In genomic region chr3:98548544-98548943, GRCh38 we compare ENCODE assay signal across 26 cellular contexts. TPM values are rescaled to one million over a fixed set of nuclear protein-coding genes. Genes with fewer than 3 reads are reported as not detected.
DNase-seq lines count a peak whose midpoint lies in the region; ATAC-seq, FAIRE-seq and TF ChIP-seq lines count a peak whose summit lies in the region.
"Had no signal": no experiment of that assay in that cellular context is flagged by ENCODE, and none has a peak within 500 bp of the region (broad histone marks: within the 10 kb centered on the region; RNA-seq: fewer than 3 reads in every experiment).

No MANE protein-coding gene starts in this region.

- no peaks in the 10 kb centered on the region for H3K9me3 ChIP-seq in CD8-positive, alpha-beta memory T cell (ENCODE audit: low read length)
- H3K9me3 ChIP-seq in PC-9 (ENCODE audit: insufficient read depth, low read depth) (no peaks in the 10 kb centered on the region; the same call in 1 of the 2 replicates), left ventricle myocardium inferior (replicated peaks) (no peaks in the 10 kb centered on the region), trophoblast cell (ENCODE audit: insufficient read depth, low read depth, low read length) (no peaks in the 10 kb centered on the region)
- H3K9me3 ChIP-seq: Peyer's patch had no signal

- H3K4me3 ChIP-seq in CD8-positive, alpha-beta memory T cell (ENCODE audit: low read length): no peak overlapping the region
- H3K4me3 ChIP-seq in PC-9: no peak overlapping the region
- no peak overlapping the region for H3K4me3 ChIP-seq in left ventricle myocardium inferior
- no peak overlapping the region for H3K4me3 ChIP-seq in trophoblast cell (ENCODE audit: low read depth, low read length)
- H3K4me3 ChIP-seq: Peyer's patch had no signal

- no peaks in the 10 kb centered on the region for H4K20me1 ChIP-seq in PC-9 (ENCODE audit: insufficient read depth)

- no peak overlapping the region for H3K27ac ChIP-seq in CD8-positive, alpha-beta memory T cell (ENCODE audit: low read depth, low read length)
- H3K27ac ChIP-seq in PC-9 (no peak overlapping the region), left ventricle myocardium inferior (replicated peaks) (no peak overlapping the region), trophoblast cell (ENCODE audit: low read depth, low read length) (no peak overlapping the region)
- H3K27ac ChIP-seq: Peyer's patch had no signal

- no peaks in the 10 kb centered on the region for H3K79me1 ChIP-seq in trophoblast cell (ENCODE audit: low read length)

- H2BK5ac ChIP-seq in trophoblast cell (ENCODE audit: low read depth, low read length, poor library complexity): no peak overlapping the region

- H2BK12ac ChIP-seq in trophoblast cell (ENCODE audit: low read length): no peak overlapping the region

- H3K36me3 Mint-ChIP-seq in CD8-positive, alpha-beta memory T cell: peaks cover 0 to 6% (median 1%) of the 10 kb centered on the region in 3 donors
- H3K36me3 Mint-ChIP-seq in natural killer cell: no peaks in the 10 kb centered on the region

- TF ChIP-seq POLR2A in GM12892 (IDR thresholded peaks at IDR 0.05; ENCODE audit: low read depth, low read length): 0 out of 2 replicates have a peak, but pooled peaks have one; percentile 40

- no peak overlapping the region for H3K4ac ChIP-seq in trophoblast cell (ENCODE audit: low read depth, low read length)

- H2AFZ ChIP-seq in PC-9 (0 out of 2 replicates have a peak overlapping the region, but pooled peaks have one; percentile 3), trophoblast cell (ENCODE audit: insufficient read depth, low read length, poor library complexity) (no peak overlapping the region)

- no peaks in the 10 kb centered on the region for H3F3A ChIP-seq in PC-9 (ENCODE audit: insufficient read depth, low read depth)

- H3K79me2 ChIP-seq in PC-9 (ENCODE audit: low read depth) (no peaks in the 10 kb centered on the region), trophoblast cell (ENCODE audit: control insufficient read depth, insufficient read depth, low read length, poor library complexity) (no peaks in the 10 kb centered on the region)

- H3K9me2 ChIP-seq in PC-9 (ENCODE audit: insufficient read depth): no peaks in the 10 kb centered on the region

- no peak overlapping the region for H3K9ac ChIP-seq in trophoblast cell (ENCODE audit: low read length)

- H3K27me3 Mint-ChIP-seq in CD8-positive, alpha-beta memory T cell: no peaks in the 10 kb centered on the region
- no peaks in the 10 kb centered on the region for H3K27me3 Mint-ChIP-seq in natural killer cell (ENCODE audit: low read depth in 2 of 2)
- H3K27me3 Mint-ChIP-seq: CD4-positive, alpha-beta memory T cell had no signal

- WGBS in trophoblast cell (ENCODE audit: extremely low coverage, insufficient coverage, insufficient read length): no CpG with 5 or more reads among the region's 5 CpGs

- intact Hi-C loops in PC-9 (cut with micrococcal nuclease; ENCODE audit: unreplicated experiment): no loop called here
- intact Hi-C loops in natural killer cell (cut with micrococcal nuclease): no loop called here
- intact Hi-C loops in left ventricle myocardium inferior (cut with micrococcal nuclease): no loop called here

- no peak overlapping the region for H3K14ac ChIP-seq in trophoblast cell (ENCODE audit: low read length)

- BruUV-seq in PC-9 (replicated peaks; lab: Mats Ljungman, UMichigan): no TSS peak

- POLR2A ChIA-PET in CD8-positive, alpha-beta memory T cell (lab: Charles Lee): interaction anchor here (0.5 kb wide), 1 partner anchor 16 kb away, joined by 4 read pairs; no protein-coding TSS in a partner anchor
- POLR2A ChIA-PET in PC-9 (lab: Charles Lee; ENCODE audit: unreplicated experiment): no interaction called here

- no peaks in the 10 kb centered on the region for H3K27me3 ChIP-seq in CD8-positive, alpha-beta memory T cell (ENCODE audit: insufficient read depth, low read length, poor library complexity, severe bottlenecking)
- H3K27me3 ChIP-seq in PC-9 (ENCODE audit: insufficient read depth, low read depth): no peaks in the 10 kb centered on the region
- H3K27me3 ChIP-seq in left ventricle myocardium inferior (ENCODE audit: low read depth): no peaks in the 10 kb centered on the region
- no peaks in the 10 kb centered on the region for H3K27me3 ChIP-seq in trophoblast cell (ENCODE audit: insufficient read depth, low read length)
- H3K27me3 ChIP-seq: Peyer's patch had no signal

- H3K27ac Mint-ChIP-seq in CD8-positive, alpha-beta memory T cell: peak overlapping the region in 7 of 8 donors; percentile 24 to 82 (median 65)
- H3K27ac Mint-ChIP-seq in natural killer cell: peak overlapping the region; percentile 31 to 52

- no peaks in the 10 kb centered on the region for H3K9me3 Mint-ChIP-seq in CD8-positive, alpha-beta memory T cell
- H3K9me3 Mint-ChIP-seq in natural killer cell: no peaks in the 10 kb centered on the region

- no peak overlapping the region for H3K18ac ChIP-seq in trophoblast cell (ENCODE audit: low read length)

- CTCF ChIA-PET in CD8-positive, alpha-beta memory T cell (lab: Charles Lee): no interaction called here
- CTCF ChIA-PET in PC-9 (lab: Charles Lee): no interaction called here

- TF ChIP-seq CTCF in PC-9 (conservative IDR thresholded peaks at IDR 0.05) (no peak), natural killer cell (IDR thresholded peaks at IDR 0.05) (no peak), left ventricle myocardium inferior (IDR thresholded peaks at IDR 0.05; ENCODE audit: borderline replicate concordance) (no peak)

- no peak overlapping the region for H3K23ac ChIP-seq in trophoblast cell (ENCODE audit: low read length)

- no peak for DNase-seq in CD8-positive, alpha-beta memory T cell
- DNase-seq in GM12892 (ENCODE audit: insufficient read length) (no peak), PC-9 (no peak), natural killer cell (no peak), left ventricle myocardium inferior (no peak), trophoblast cell (no peak), DMS53 (lab: John Stamatoyannopoulos, UW) (no peak)
- DNase-seq: C1 segment of cervical spinal cord; CD4-positive, alpha-beta memory T cell; DMS 273 treated with DMSO at 0.1 percent for 48 hours; DMS79 treated with DMSO at 0.1 percent for 48 hours; GF-D8; HCEC 1CT; KBM-7; NCI-H1105 treated with DMSO at 0.1 percent for 48 hours; NCI-H146; NCI-H1930; NCI-H2107; NCI-H524 treated with DMSO at 0.1 percent for 48 hours; NCI-H774; Peyer's patch; SHP77 treated with DMSO at 0.1 percent for 48 hours had no signal

- H2AK5ac ChIP-seq in trophoblast cell (ENCODE audit: low read length): no peak overlapping the region

- no peak overlapping the region for H4K12ac ChIP-seq in trophoblast cell (ENCODE audit: low read depth, low read length)

- FAIRE-seq in GM12892 (lab: Jason Lieb, UNC): peak; percentile 60
- FAIRE-seq: H1 had no signal

- H2BK120ac ChIP-seq in trophoblast cell (ENCODE audit: insufficient read depth, low read length, poor library complexity): no peak overlapping the region

- H3K4me1 ChIP-seq in CD8-positive, alpha-beta memory T cell (ENCODE audit: insufficient read depth, low read length): peaks cover 28% of the 10 kb centered on the region
- no peaks in the 10 kb centered on the region for H3K4me1 ChIP-seq in PC-9 (replicated peaks; ENCODE audit: insufficient read depth)
- no peaks in the 10 kb centered on the region for H3K4me1 ChIP-seq in left ventricle myocardium inferior
- H3K4me1 ChIP-seq in trophoblast cell (ENCODE audit: control insufficient read depth in 1 of 2, insufficient read depth in 2 of 2, low read length in 2 of 2): no peaks in the 10 kb centered on the region

- no peak overlapping the region for H4K91ac ChIP-seq in trophoblast cell (ENCODE audit: low read depth, low read length)

- H4K8ac ChIP-seq in trophoblast cell (ENCODE audit: low read depth, low read length): no peak overlapping the region

- H3K36me3 ChIP-seq in CD8-positive, alpha-beta memory T cell (ENCODE audit: insufficient read depth, low read length): no peaks in the 10 kb centered on the region
- H3K36me3 ChIP-seq in PC-9 (ENCODE audit: low read depth) (no peaks in the 10 kb centered on the region), left ventricle myocardium inferior (no peaks in the 10 kb centered on the region), trophoblast cell (ENCODE audit: control insufficient read depth in 1 of 2, insufficient read depth in 2 of 2, low read length in 2 of 2) (no peaks in the 10 kb centered on the region)
- H3K36me3 ChIP-seq: Peyer's patch had no signal

- H3K4me3 Mint-ChIP-seq in CD8-positive, alpha-beta memory T cell: peak overlapping the region in 3 of 7 donors; percentile 15 to 42 (median 34)
- H3K4me3 Mint-ChIP-seq in natural killer cell: no peak overlapping the region
- H3K4me3 Mint-ChIP-seq: CD4-positive, alpha-beta memory T cell had no signal

- ATAC-seq in natural killer cell: no peak

- H3K4me1 Mint-ChIP-seq in CD8-positive, alpha-beta memory T cell: peaks cover 59 to 82% (median 73%) of the 10 kb centered on the region in 3 donors
- peaks cover 39 to 51% of the 10 kb centered on the region in 2 donors for H3K4me1 Mint-ChIP-seq in natural killer cell

- H3K4me2 ChIP-seq in PC-9 (no peak overlapping the region), trophoblast cell (ENCODE audit: low read length) (no peak overlapping the region)

RNA-seq across cellular contexts. Expression of gene GPR15, which starts 16.8 kb away (rescaled TPM):
- total RNA-seq in CD8-positive, alpha-beta memory T cell: 10 to 100 TPM; 15.6 to 17.0 TPM
- polyA plus RNA-seq in CD8-positive, alpha-beta memory T cell: 7.7 TPM
- polyA plus RNA-seq in GM12892 (2012; ENCODE audit: missing spikeins): 124 TPM
- total RNA-seq in PC-9 (2021) (not detected in 2 replicates), natural killer cell (10 to 100 TPM in 1 of 3 donors, 1 to 10 TPM in 1, under 1 TPM in 1; 0.97 to 32.8 (median 1.5) TPM), left ventricle myocardium inferior (not detected)
- polyA plus RNA-seq in trophoblast cell (2013): not detected in 2 replicates
- total RNA-seq: A673, H1, LHCN-M2, MCF 10A had no signal
- polyA plus RNA-seq: H1 had no signal

RNA-seq across cellular contexts. Expression of gene CLDND1, which starts 25.8 kb away (rescaled TPM):
- total RNA-seq in CD8-positive, alpha-beta memory T cell: 100 to 1,000 TPM; 299 to 315 TPM
- 210 TPM for polyA plus RNA-seq in CD8-positive, alpha-beta memory T cell
- polyA plus RNA-seq in GM12892 (2012; ENCODE audit: missing spikeins): 98.8 TPM
- total RNA-seq in PC-9 (2021) (143 and 152 TPM in 2 replicates), natural killer cell (100 to 1,000 TPM; 175 to 220 (median 219) TPM), left ventricle myocardium inferior (69.9 TPM)
- 111 and 117 TPM in 2 replicates for polyA plus RNA-seq in trophoblast cell (2013)

RNA-seq across cellular contexts. Expression of gene CPOX, which starts 44.9 kb away (rescaled TPM):
- total RNA-seq in CD8-positive, alpha-beta memory T cell: 10 to 100 TPM; 76.3 to 79.9 TPM
- 6.4 TPM for polyA plus RNA-seq in CD8-positive, alpha-beta memory T cell
- 91.8 TPM for polyA plus RNA-seq in GM12892 (2012; ENCODE audit: missing spikeins)
- 30.4 and 35.2 TPM in 2 replicates for total RNA-seq in PC-9 (2021)
- 10 to 100 TPM in 2 of 3 donors, 1 to 10 TPM in 1; 7.6 to 12.7 (median 12.2) TPM for total RNA-seq in natural killer cell
- 12.8 TPM for total RNA-seq in left ventricle myocardium inferior
- 17.9 and 18.8 TPM in 2 replicates for polyA plus RNA-seq in trophoblast cell (2013)

RNA-seq across cellular contexts. Expression of gene OR5K2, which starts 51.1 kb away (rescaled TPM):
- not detected for total RNA-seq in CD8-positive, alpha-beta memory T cell
- polyA plus RNA-seq in CD8-positive, alpha-beta memory T cell: not detected
- polyA plus RNA-seq in GM12892 (2012; ENCODE audit: missing spikeins): not detected
- total RNA-seq in PC-9 (2021) (not detected in 2 replicates), natural killer cell (not detected), left ventricle myocardium inferior (not detected)
- polyA plus RNA-seq in trophoblast cell (2013): not detected in 2 replicates
- total RNA-seq: A673; CD4-positive, alpha-beta memory T cell; H1; LHCN-M2; MCF 10A; Peyer's patch had no signal
- polyA plus RNA-seq: CD4-positive, alpha-beta memory T cell; H1 had no signal
